Comparison of ENCODE assay signal across 21 cellular contexts in genomic region chr3:15779111-15779510, GRCh38.
"Had no signal": no experiment of that assay in that cellular context is flagged by ENCODE, and none has a peak within 500 bp of the region (broad histone marks: within the 10 kb centered on the region; RNA-seq: fewer than 3 reads in every experiment).

No MANE protein-coding gene starts in this region.

- H3K27ac Mint-ChIP-seq: activated B cell treated with CpG ODN at 0.5 μM for 24 hours; activated CD4-positive, alpha-beta memory T cell treated with anti-CD3 and anti-CD28 coated beads, Interleukin-2, amount 10 ng/mL, durations not matched to agents 7 days and 5 days; activated CD4-positive, alpha-beta T cell treated with anti-CD3 and anti-CD28 coated beads, Interleukin-2, amount 10 ng/mL, durations not matched to agents 7 days and 5 days; activated naive CD8-positive, alpha-beta T cell had no signal

- H3K9me3 Mint-ChIP-seq: activated B cell treated with CpG ODN at 0.5 μM for 24 hours; activated CD4-positive, alpha-beta memory T cell treated with anti-CD3 and anti-CD28 coated beads, Interleukin-2, amount 10 ng/mL, durations not matched to agents 7 days and 5 days had no signal

- H3K4me3 ChIP-seq: MG63 had no signal

- H3K27me3 Mint-ChIP-seq: activated B cell treated with CpG ODN at 0.5 μM for 24 hours; activated CD4-positive, alpha-beta memory T cell treated with anti-CD3 and anti-CD28 coated beads, Interleukin-2, amount 10 ng/mL, durations not matched to agents 7 days and 5 days; activated CD4-positive, alpha-beta T cell treated with anti-CD3 and anti-CD28 coated beads, Interleukin-2, amount 10 ng/mL, durations not matched to agents 7 days and 5 days; activated naive CD8-positive, alpha-beta T cell; brain; T-helper 17 cell had no signal

- H3K36me3 ChIP-seq: MG63 had no signal

- DNase-seq: activated B cell treated with CpG ODN at 0.5 μM for 24 hours; activated CD4-positive, alpha-beta memory T cell treated with anti-CD3 and anti-CD28 coated beads, Interleukin-2, amount 10 ng/mL, durations not matched to agents 7 days and 5 days; activated CD4-positive, alpha-beta T cell treated with anti-CD3 and anti-CD28 coated beads for 1 hour; activated CD4-positive, alpha-beta T cell treated with anti-CD3 and anti-CD28 coated beads, Interleukin-2, amount 10 ng/mL, durations not matched to agents 7 days and 5 days; activated effector memory CD4-positive, alpha-beta T cell treated with Interleukin-2 at 50 U/mL for 16 hours; activated naive CD4-positive, alpha-beta T cell treated with Interleukin-2 at 50 U/mL for 16 hours; activated T-cell treated with anti-CD3 and anti-CD28 coated beads for 4 hours; amygdala; cerebellar nuclear complex; MG63; NCI-H1105; NCI-H1436; NCI-H1694 treated with DMSO at 0.1 percent for 48 hours; NCI-H2029 treated with DMSO at 0.1 percent for 48 hours; PC-3; SIG-M5; T-helper 17 cell; T-helper 9 cell had no signal

- ATAC-seq: PC-3, T-helper 17 cell had no signal

- H3K4me3 Mint-ChIP-seq: activated B cell treated with CpG ODN at 0.5 μM for 24 hours; activated CD4-positive, alpha-beta memory T cell treated with anti-CD3 and anti-CD28 coated beads, Interleukin-2, amount 10 ng/mL, durations not matched to agents 7 days and 5 days; activated CD4-positive, alpha-beta T cell treated with anti-CD3 and anti-CD28 coated beads, Interleukin-2, amount 10 ng/mL, durations not matched to agents 7 days and 5 days; activated naive CD8-positive, alpha-beta T cell; brain; T-helper 17 cell had no signal

- H3K9me3 ChIP-seq: MG63 had no signal

- H3K27ac ChIP-seq: KMS-11 had no signal

- H3K27me3 ChIP-seq: MG63 had no signal
